8 cellular contexts compared by ENCODE assay signal in the genomic region with DNA sequence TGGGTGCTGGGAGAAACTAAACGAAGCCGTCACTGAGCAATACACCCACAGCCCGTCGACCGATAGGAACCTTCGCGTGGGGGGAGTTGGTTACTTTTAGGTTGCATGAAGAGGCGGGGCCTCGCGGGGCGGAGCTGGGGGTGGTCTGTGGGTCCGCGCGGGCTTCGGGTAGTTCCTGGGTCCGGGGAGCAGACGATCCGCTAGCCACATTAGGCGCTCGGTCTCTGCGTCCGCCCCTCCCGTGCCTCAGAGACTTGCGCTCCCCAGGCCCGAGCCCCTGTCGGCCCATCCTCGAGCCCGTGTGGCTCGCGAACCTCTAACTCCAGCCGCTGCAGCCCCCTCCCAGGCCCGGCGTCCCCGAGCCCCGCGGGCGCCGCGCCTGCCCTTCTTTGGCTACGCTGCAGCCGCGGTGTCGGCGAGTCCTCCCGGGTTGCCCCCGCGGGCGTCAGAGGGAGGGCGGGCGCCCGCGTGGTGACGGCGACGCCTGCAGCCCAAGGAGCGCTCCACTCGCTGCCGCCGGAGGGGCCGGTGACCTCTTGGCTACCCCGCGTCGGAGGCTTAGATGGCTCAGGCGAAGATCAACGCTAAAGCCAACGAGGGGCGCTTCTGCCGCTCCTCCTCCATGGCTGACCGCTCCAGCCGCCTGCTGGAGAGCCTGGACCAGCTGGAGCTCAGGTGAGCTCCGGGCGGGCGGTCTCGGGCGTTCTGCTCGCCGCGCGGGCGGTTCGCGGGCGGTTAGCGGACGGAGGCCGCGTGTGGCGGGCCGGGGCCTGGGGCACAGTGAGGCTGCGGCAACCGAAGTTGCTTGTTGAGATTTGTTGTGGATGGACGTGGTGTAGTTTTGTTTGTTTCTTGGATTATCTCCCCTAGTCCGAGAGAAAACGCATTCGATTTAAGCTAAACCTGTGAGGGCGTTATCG. TPM values are rescaled to one million over a fixed set of nuclear protein-coding genes. Genes with fewer than 3 reads are reported as not detected.
DNase-seq lines count a peak whose midpoint lies in the region; ATAC-seq and TF ChIP-seq lines count a peak whose summit lies in the region.

TSS of gene BAG2 (plus strand) at position 191 of the 920 bp plus-strand sequence. CDS start at position 563, 372 bp downstream.

- no peaks in the 10 kb centered on the region for H3K9me3 ChIP-seq in DOHH2 (ENCODE audit: control insufficient read depth, insufficient read depth, low read length)

- ATAC-seq in GM21723 (IDR thresholded peaks at IDR 0.05; ENCODE audit: unreplicated experiment) (peak; percentile 90), natural killer cell (peak; percentile 85 to 94 (median 90))

- peaks cover 42% of the 10 kb centered on the region for H3K36me3 ChIP-seq in DOHH2 (ENCODE audit: control insufficient read depth, low read length)

- intact Hi-C loops in natural killer cell (cut with micrococcal nuclease) = loop anchor here (1.0 to 2.0 kb wide), 5 partner anchors 36 to 144 kb away; partner anchors contain the start of gene KIAA1586

- no peaks in the 10 kb centered on the region for H3K9me3 Mint-ChIP-seq in natural killer cell

- DNase-seq in KG1 (lab: John Stamatoyannopoulos, UW) = peak; percentile 92
- DNase-seq in RPMI7951 (ENCODE audit: low read depth) = peak; percentile 88
- DNase-seq in activated T-helper 1 cell treated with anti-CD3 and anti-CD28 coated beads, Interleukin-2, amount 50 U/mL, for 16 hours (ENCODE audit: low read depth in 1 of 2, low spot score in 1 of 2) = peak; percentile 65 to 78
- DNase-seq in fibroblast of mammary gland (ENCODE audit: low read depth) = peak; percentile 89
- DNase-seq in natural killer cell = peak; percentile 90
- DNase-seq in stimulated activated naive CD4-positive, alpha-beta T cell (lab: John Stamatoyannopoulos, UW) = peak; percentile 75 to 87 (median 82)

- H3K9me2 ChIP-seq in DOHH2 (replicated peaks; ENCODE audit: control insufficient read depth, low read length) = no peaks in the 10 kb centered on the region

- no peaks in the 10 kb centered on the region for H4K20me1 ChIP-seq in DOHH2 (ENCODE audit: control insufficient read depth, insufficient read depth, low read depth, low read length)

- no peaks in the 10 kb centered on the region for H3K27me3 Mint-ChIP-seq in natural killer cell (ENCODE audit: low read depth in 2 of 2)

- peak within 1 kb of the TSS; percentile 74 for H3K27ac ChIP-seq in DOHH2 (ENCODE audit: low read depth, low read length)

- peak within 1 kb of the TSS; percentile 91 for H3K4me3 Mint-ChIP-seq in natural killer cell

- no peaks in the 10 kb centered on the region for H3K27me3 ChIP-seq in DOHH2 (ENCODE audit: control insufficient read depth, low read length)

- H3K79me2 ChIP-seq in DOHH2 (ENCODE audit: control insufficient read depth, low read length) = peaks cover 50% of the 10 kb centered on the region

- H3K27ac Mint-ChIP-seq in natural killer cell = peak within 1 kb of the TSS; percentile 85 to 88

- H3K4me1 Mint-ChIP-seq in natural killer cell = peaks cover 20 to 21% of the 10 kb centered on the region in 2 donors

- peaks cover 24% of the 10 kb centered on the region for H3K4me1 ChIP-seq in DOHH2 (ENCODE audit: control insufficient read depth, low read length)

- H3F3A ChIP-seq in DOHH2 (ENCODE audit: control insufficient read depth, insufficient read depth) = peaks cover 15% of the 10 kb centered on the region

- H3K36me3 Mint-ChIP-seq in natural killer cell = no peaks in the 10 kb centered on the region

- no peak for TF ChIP-seq CTCF in DOHH2 (IDR thresholded peaks at IDR 0.05; ENCODE audit: low read depth, low read length, poor library complexity, severe bottlenecking)
- TF ChIP-seq CTCF in fibroblast of mammary gland (conservative IDR thresholded peaks at IDR 0.05; ENCODE audit: control insufficient read depth, insufficient read depth, low read depth, low read length) = no peak
- TF ChIP-seq CTCF in natural killer cell (IDR thresholded peaks at IDR 0.05) = no peak

- peak within 1 kb of the TSS; percentile 82 for H3K4me3 ChIP-seq in DOHH2 (ENCODE audit: low read length)
- H3K4me3 ChIP-seq in fibroblast of mammary gland (ENCODE audit: control insufficient read depth, low read depth, low read length) = peak within 1 kb of the TSS; percentile 97

- peak within 1 kb of the TSS; percentile 84 for H3K4me2 ChIP-seq in DOHH2 (ENCODE audit: low read length)

RNA-seq across cellular contexts. Expression of gene BAG2, which starts in this region (rescaled TPM):
- 14.8 and 18.3 TPM in 2 replicates for total RNA-seq in RPMI7951 (2014; rRNA removed; shearing (Covaris generic))
- 1 to 10 TPM; 2.8 to 3.6 (median 3.2) TPM for total RNA-seq in natural killer cell

Comparison
In these comparisons a context has a peak if more than half of its experiments do, and no peak if none do; other contexts are left out.
1. Peak in every context shown above with its lines: DNase-seq, ATAC-seq, H3K4me3 ChIP-seq and H3K27ac ChIP-seq.